Comparison of ENCODE assay signal across 8 cellular contexts in genomic region chr19:18274776-18275356, GRCh38. TPM values are rescaled to one million over a fixed set of nuclear protein-coding genes. Genes with fewer than 3 reads are reported as not detected.
DNase-seq lines count a peak whose midpoint lies in the region; ATAC-seq, FAIRE-seq and TF ChIP-seq lines count a peak whose summit lies in the region.

No MANE protein-coding gene starts in this region.

- no peaks in the 10 kb centered on the region for H3K27me3 Mint-ChIP-seq in astrocyte (ENCODE audit: low read depth, unreplicated experiment)

- no peaks in the 10 kb centered on the region for H3K27me3 ChIP-seq in astrocyte (ENCODE audit: insufficient read depth, low read length)
- no peaks in the 10 kb centered on the region for H3K27me3 ChIP-seq in small intestine (ENCODE audit: control insufficient read depth in 2 of 2, insufficient read depth in 2 of 2, low read length in 2 of 2)

- peak overlapping the region; percentile 53 for H3K9ac ChIP-seq in astrocyte (ENCODE audit: low read length)

- H3K36me3 ChIP-seq in astrocyte (ENCODE audit: insufficient read depth, low read length) (peaks cover 4% of the 10 kb centered on the region), small intestine (ENCODE audit: control insufficient read depth in 2 of 2, insufficient read depth in 2 of 2, low read length in 2 of 2) (peaks cover 3 to 9% of the 10 kb centered on the region in 2 donors)

- peak overlapping the region; percentile 71 for H3K4me2 ChIP-seq in astrocyte (ENCODE audit: low read length)

- no peak overlapping the region for H2AFZ ChIP-seq in astrocyte (ENCODE audit: low read depth, low read length)

- peaks cover 60% of the 10 kb centered on the region for H4K20me1 ChIP-seq in astrocyte (ENCODE audit: insufficient read depth, low read length)

- peaks cover 8% of the 10 kb centered on the region for H3K4me1 Mint-ChIP-seq in astrocyte (ENCODE audit: low read depth, unreplicated experiment)

- H3K27ac Mint-ChIP-seq in astrocyte (ENCODE audit: unreplicated experiment): no peak overlapping the region

- ATAC-seq in HG02852 (IDR thresholded peaks at IDR 0.05; ENCODE audit: unreplicated experiment): no peak
- ATAC-seq in GM18502 (IDR thresholded peaks at IDR 0.05; ENCODE audit: poor library complexity, unreplicated experiment): no peak
- ATAC-seq in HG03139 (IDR thresholded peaks at IDR 0.05; ENCODE audit: unreplicated experiment): no peak

- WGBS in small intestine, 3 donors: 6 to 33% (median 32%) methylated on average over 12 to 13 of the region's 13 CpGs

- no peak for FAIRE-seq in astrocyte (lab: Jason Lieb, UNC)
- FAIRE-seq in small intestine (lab: Jason Lieb, UNC): no peak

- H3K27ac ChIP-seq in C4-2B: peak overlapping the region; percentile 54
- H3K27ac ChIP-seq in astrocyte (ENCODE audit: low read depth, low read length): peak overlapping the region; percentile 41
- H3K27ac ChIP-seq in small intestine (ENCODE audit: low read depth in 1 of 2, low read length in 1 of 2): peak overlapping the region; percentile 74 to 86

- TF ChIP-seq CTCF in C4-2B (conservative IDR thresholded peaks at IDR 0.05) (no peak), astrocyte (IDR thresholded peaks at IDR 0.05; ENCODE audit: insufficient read depth, low read depth, low read length) (no peak)

- H3K4me3 ChIP-seq in astrocyte (ENCODE audit: insufficient read depth, low read depth, low read length): no peak overlapping the region
- no peak overlapping the region for H3K4me3 ChIP-seq in small intestine (ENCODE audit: low read depth in 1 of 2, low read length in 2 of 2)

- H3K4me3 Mint-ChIP-seq in astrocyte (ENCODE audit: unreplicated experiment): no peak overlapping the region

- peaks cover 44% of the 10 kb centered on the region for H3K79me2 ChIP-seq in astrocyte (ENCODE audit: insufficient read depth, low read length)

- no peaks in the 10 kb centered on the region for H3K9me3 Mint-ChIP-seq in astrocyte (ENCODE audit: unreplicated experiment)

- no peaks in the 10 kb centered on the region for H3K9me3 ChIP-seq in astrocyte (ENCODE audit: insufficient read depth, low read depth, low read length)
- no peaks in the 10 kb centered on the region for H3K9me3 ChIP-seq in small intestine (ENCODE audit: control insufficient read depth, low read depth)

- DNase-seq in LoVo (ENCODE audit: low spot score) (peak; percentile 89), astrocyte (ENCODE audit: low read depth) (peak; percentile 78), hippocampal formation (lab: John Stamatoyannopoulos, UW) (peak; percentile 52 to 54), small intestine (peak; percentile 95)

- H3K36me3 Mint-ChIP-seq in astrocyte (ENCODE audit: low read depth, unreplicated experiment): peaks cover 11% of the 10 kb centered on the region

- peaks cover 35% of the 10 kb centered on the region for H3K4me1 ChIP-seq in astrocyte (ENCODE audit: insufficient read depth, low read length)
- H3K4me1 ChIP-seq in small intestine (ENCODE audit: control insufficient read depth in 2 of 2, insufficient read depth in 1 of 2, low read depth in 1 of 2, low read length in 1 of 2): no peaks in the 10 kb centered on the region

RNA-seq across cellular contexts. Expression of gene IQCN, which starts 0.6 kb away (rescaled TPM):
- total RNA-seq in astrocyte: 1.3 and 1.7 TPM in 2 replicates
- 10 to 100 TPM in 1 of 3 donors, 1 to 10 TPM in 2; 1.5 to 15.2 (median 5.4) TPM for polyA plus RNA-seq in small intestine

RNA-seq across cellular contexts. Expression of gene JUND, which starts 6.6 kb away (rescaled TPM):
- 151 and 161 TPM in 2 replicates for total RNA-seq in astrocyte
- 100 to 1,000 TPM; 129 to 211 (median 159) TPM for polyA plus RNA-seq in small intestine

RNA-seq across cellular contexts. Expression of gene LSM4, which starts 48.0 kb away (rescaled TPM):
- total RNA-seq in astrocyte: 102 and 127 TPM in 2 replicates
- polyA plus RNA-seq in small intestine: 100 to 1,000 TPM; 166 to 269 (median 206) TPM

RNA-seq across cellular contexts. Expression of gene PDE4C, which starts 48.6 kb away (rescaled TPM):
- 0.64 and 0.70 TPM in 2 replicates for total RNA-seq in astrocyte
- polyA plus RNA-seq in small intestine: 1 to 10 TPM in 1 of 3 donors, not detected in 2; 1.1 TPM
